ENCODE assay signal across 28 cellular contexts in the genomic region with DNA sequence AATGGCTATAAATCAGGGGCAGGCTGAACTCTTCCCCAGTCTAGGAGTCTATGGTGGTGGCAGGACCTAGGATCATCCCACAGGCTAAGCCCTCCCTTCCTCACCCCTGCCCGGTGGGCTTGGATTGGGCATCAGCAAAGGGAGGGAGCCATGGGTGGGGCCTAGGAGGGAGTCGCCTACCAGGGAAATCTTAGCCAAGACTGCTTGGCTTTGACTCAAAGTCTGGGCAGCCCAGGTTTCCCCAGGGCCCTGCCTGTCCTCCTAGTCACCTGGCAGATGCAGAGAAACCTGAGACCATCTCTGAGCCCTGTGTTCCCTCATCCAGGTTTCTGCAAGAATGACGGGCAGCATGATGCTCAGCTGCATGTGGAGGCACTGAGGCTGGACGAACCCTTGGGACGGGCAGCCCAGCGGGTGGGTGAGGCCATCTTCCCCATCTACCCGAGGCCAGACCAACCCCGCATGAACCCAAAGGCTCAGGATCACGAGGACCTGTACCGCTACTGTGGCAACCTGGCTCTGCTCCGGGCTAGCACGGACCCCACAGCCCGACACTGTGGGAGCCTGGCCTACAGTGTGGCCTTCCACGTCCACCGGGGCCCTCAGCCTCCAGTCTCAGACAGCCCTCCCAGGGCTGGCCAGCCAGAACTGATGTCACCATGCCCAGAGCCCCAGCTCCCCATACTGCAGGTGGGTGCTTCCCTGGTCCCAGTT. TPM values are rescaled to one million over a fixed set of nuclear protein-coding genes. Genes with fewer than 3 reads are reported as not detected.
"Had no signal": no experiment of that assay in that cellular context is flagged by ENCODE, and none has a peak within 500 bp of the region (broad histone marks: within the 10 kb centered on the region; RNA-seq: fewer than 3 reads in every experiment).

No MANE protein-coding gene starts in this region.

- H3K27me3 ChIP-seq: pancreas had no signal

- H3K4me1 ChIP-seq: pancreas, prostate gland had no signal

- H3K9me3 ChIP-seq: pancreas, prostate gland had no signal

- ATAC-seq: activated CD8-positive, alpha-beta memory T cell treated with anti-CD3 and anti-CD28 coated beads, Interleukin-2, amount 10 ng/mL, durations not matched to agents 7 days and 5 days; activated CD8-positive, alpha-beta T cell treated with anti-CD3 and anti-CD28 coated beads for 36 hours; activated naive CD8-positive, alpha-beta T cell treated with anti-CD3 and anti-CD28 coated beads, Interleukin-2, amount 50 U/mL, for 24 hours; esophagus mucosa; pancreas; sciatic nerve; stimulated activated effector memory CD8-positive, alpha-beta T cell treated with anti-CD3 and anti-CD28 coated beads, Interleukin-12 subunit alpha, Interleukin-12 subunit beta, amount 100 ng/mL, for 72 hours had no signal

- FAIRE-seq: pancreas had no signal

- H3K36me3 ChIP-seq: pancreas, prostate gland had no signal

- H3K27ac ChIP-seq: pancreas, prostate gland, skin epidermis had no signal

- DNase-seq: activated B cell treated with CpG ODN at 0.5 μM for 24 hours; activated CD4-positive, alpha-beta T cell treated with anti-CD3 and anti-CD28 coated beads, Interleukin-2, amount 50 U/mL, for 1 hour; activated CD8-positive, alpha-beta memory T cell treated with anti-CD3 and anti-CD28 coated beads, Interleukin-2, amount 10 ng/mL, durations not matched to agents 7 days and 5 days; activated CD8-positive, alpha-beta T cell treated with anti-CD3 and anti-CD28 coated beads for 36 hours; activated naive CD8-positive, alpha-beta T cell treated with anti-CD3 and anti-CD28 coated beads, Interleukin-2, amount 50 U/mL, for 24 hours; activated T-cell treated with anti-CD3 and anti-CD28 coated beads, Interleukin-2, amount 50 U/mL, for 48 hours; amygdala; central memory CD4-positive, alpha-beta T cell; endodermal cell; foreskin fibroblast; head of caudate nucleus; hypothalamus; immature natural killer cell; naive B cell; nephron progenitor cell; nucleus accumbens; retina; stimulated activated CD4-positive, alpha-beta T cell treated with anti-CD3 and anti-CD28 coated beads, Interleukin-12 subunit alpha, Interleukin-12 subunit beta, amount 100 ng/mL, for 4 hours; stimulated activated CD4-positive, alpha-beta T cell treated with anti-CD3 and anti-CD28 coated beads, Interleukin-4, amount 100 ng/mL, for 1 hour had no signal

- H3K4me3 ChIP-seq: pancreas, prostate gland, skin epidermis had no signal

RNA-seq across cellular contexts. Expression of gene STRA6, which starts 15.7 kb away (rescaled TPM):
- total RNA-seq: activated B cell treated with CpG ODN at 0.5 μM for 24 hours; activated T-helper 2 cell treated with anti-CD3 and anti-CD28 coated beads, Interferon-gamma antibody, Interleukin-2, Interleukin-4, amounts not matched to agents 10 μg/mL and 5 μg/mL and 100 μg/mL, durations not matched to agents 14 hours and 24 hours and 36 hours; subcutaneous adipose tissue had no signal
- polyA plus RNA-seq: immature natural killer cell had no signal

RNA-seq across cellular contexts. Expression of gene CCDC33, which starts 17.8 kb away (rescaled TPM):
- total RNA-seq: activated B cell treated with CpG ODN at 0.5 μM for 24 hours; activated CD8-positive, alpha-beta memory T cell treated with anti-CD3 and anti-CD28 coated beads, Interleukin-2, amount 10 ng/mL, durations not matched to agents 7 days and 5 days; activated T-helper 2 cell treated with anti-CD3 and anti-CD28 coated beads, Interferon-gamma antibody, Interleukin-2, Interleukin-4, amounts not matched to agents 10 μg/mL and 5 μg/mL and 100 μg/mL, durations not matched to agents 14 hours and 24 hours and 36 hours; lower leg skin; pancreas; sciatic nerve; subcutaneous adipose tissue had no signal
- polyA plus RNA-seq: immature natural killer cell, pancreas had no signal

RNA-seq across cellular contexts. Expression of gene ISLR, which starts 44.8 kb away (rescaled TPM):
- total RNA-seq: activated B cell treated with CpG ODN at 0.5 μM for 24 hours; activated CD8-positive, alpha-beta memory T cell treated with anti-CD3 and anti-CD28 coated beads, Interleukin-2, amount 10 ng/mL, durations not matched to agents 7 days and 5 days; activated CD8-positive, alpha-beta T cell treated with anti-CD3 and anti-CD28 coated beads for 36 hours; activated T-helper 2 cell treated with anti-CD3 and anti-CD28 coated beads, Interferon-gamma antibody, Interleukin-2, Interleukin-4, amounts not matched to agents 10 μg/mL and 5 μg/mL and 100 μg/mL, durations not matched to agents 14 hours and 24 hours and 36 hours had no signal
- polyA plus RNA-seq: immature natural killer cell had no signal
